In the genomic region with DNA sequence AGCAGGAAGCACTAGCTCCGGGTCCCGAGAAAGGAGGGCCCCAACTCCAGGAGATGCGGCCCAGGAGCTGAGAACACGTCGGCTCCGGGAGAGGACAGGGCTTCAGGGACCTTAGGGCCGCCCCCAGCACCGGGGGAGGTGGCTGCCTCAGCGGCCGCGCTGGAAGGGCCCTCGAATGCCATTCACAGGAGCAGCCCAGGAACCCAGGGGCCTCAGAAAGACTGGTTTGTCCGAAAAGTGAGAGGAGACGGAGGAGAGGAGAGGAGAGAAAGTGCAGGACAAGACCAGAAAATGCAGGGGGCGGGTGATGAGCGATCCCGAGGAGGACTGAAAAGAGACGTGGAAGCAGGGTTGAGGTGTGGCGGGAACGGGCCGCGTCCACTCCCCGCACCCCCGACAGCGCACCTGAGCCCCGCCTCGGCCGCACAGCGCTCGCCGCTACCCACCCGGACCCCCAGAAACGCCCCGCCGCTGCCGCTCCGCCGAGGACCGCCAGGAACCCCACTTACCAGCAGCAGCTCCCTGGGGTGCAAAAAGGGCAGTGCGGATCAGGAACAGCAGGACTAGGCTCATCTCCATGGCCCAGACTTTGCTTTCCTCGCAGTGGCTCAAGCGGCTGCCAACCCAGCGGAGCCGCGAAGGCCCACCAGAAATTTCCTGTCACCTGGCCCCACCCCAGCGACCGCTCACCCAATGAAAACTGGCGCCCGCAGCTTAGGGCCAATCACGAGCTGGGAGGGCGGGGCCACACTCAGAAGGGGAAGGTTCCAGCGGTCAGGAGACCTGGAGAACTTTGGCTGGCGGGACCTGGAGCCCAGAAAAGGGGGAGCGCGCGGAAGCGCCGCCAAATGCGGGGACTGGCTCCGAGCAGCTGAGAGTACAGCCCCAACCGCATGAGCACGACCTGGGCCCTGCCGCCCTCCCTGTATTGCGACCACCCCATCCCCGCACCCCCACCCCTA, we compare ENCODE assay signal across 8 cellular contexts. TPM values are rescaled to one million over a fixed set of nuclear protein-coding genes. Genes with fewer than 3 reads are reported as not detected.
A peak's percentile ranks its signal among the peaks of the same experiment; 100 is the strongest.
DNase-seq lines count a peak whose midpoint lies in the region; ATAC-seq and TF ChIP-seq lines count a peak whose summit lies in the region.

No MANE protein-coding gene starts in this region.

- H3K4me3 Mint-ChIP-seq in CD14-positive monocyte (peak overlapping the region; percentile 99 to 100), nephron progenitor cell (peak overlapping the region; percentile 87)
- H3K4me3 Mint-ChIP-seq in activated T-helper 2 cell treated with anti-CD3 and anti-CD28 coated beads, Interferon-gamma antibody, Interleukin-2, Interleukin-4, amounts not matched to agents 10 μg/mL and 5 μg/mL and 100 μg/mL, durations not matched to agents 14 hours and 24 hours and 36 hours (ENCODE audit: low read depth), result peak overlapping the region; percentile 100

- H3K4me3 ChIP-seq in PC-9, result peak overlapping the region; percentile 56
- peak overlapping the region; percentile 95 for H3K4me3 ChIP-seq in fibroblast of the aortic adventitia (ENCODE audit: low read depth, low read length)

- H3K9me3 Mint-ChIP-seq in CD14-positive monocyte (peaks cover 0 to 4% (median 0%) of the 10 kb centered on the region in 7 donors), nephron progenitor cell (no peaks in the 10 kb centered on the region)
- no peaks in the 10 kb centered on the region for H3K9me3 Mint-ChIP-seq in activated T-helper 2 cell treated with anti-CD3 and anti-CD28 coated beads, Interferon-gamma antibody, Interleukin-2, Interleukin-4, amounts not matched to agents 10 μg/mL and 5 μg/mL and 100 μg/mL, durations not matched to agents 14 hours and 24 hours and 36 hours

- peaks cover 0 to 21% of the 10 kb centered on the region in 2 donors for H3K36me3 Mint-ChIP-seq in CD14-positive monocyte
- H3K36me3 Mint-ChIP-seq in activated T-helper 2 cell treated with anti-CD3 and anti-CD28 coated beads, Interferon-gamma antibody, Interleukin-2, Interleukin-4, amounts not matched to agents 10 μg/mL and 5 μg/mL and 100 μg/mL, durations not matched to agents 14 hours and 24 hours and 36 hours (ENCODE audit: low read depth), result peaks cover 4% of the 10 kb centered on the region
- H3K36me3 Mint-ChIP-seq in nephron progenitor cell (ENCODE audit: low read depth), result no peaks in the 10 kb centered on the region

- intact Hi-C loops in CD14-positive monocyte (cut with micrococcal nuclease) (no loop called here), PC-9 (cut with micrococcal nuclease; ENCODE audit: unreplicated experiment) (no loop called here)
- intact Hi-C loops in activated T-helper 2 cell treated with anti-CD3 and anti-CD28 coated beads, Interferon-gamma antibody, Interleukin-2, Interleukin-4, amounts not matched to agents 10 μg/mL and 5 μg/mL and 100 μg/mL, durations not matched to agents 14 hours and 24 hours and 36 hours (cut with micrococcal nuclease), result no loop called here

- H3K9me2 ChIP-seq in PC-9 (ENCODE audit: insufficient read depth), result peaks cover 2% of the 10 kb centered on the region; the same call in 1 of the 2 replicates

- H3K27ac Mint-ChIP-seq in CD14-positive monocyte (peak overlapping the region; percentile 12 to 92 (median 75)), nephron progenitor cell (no peak overlapping the region)
- H3K27ac Mint-ChIP-seq in activated T-helper 2 cell treated with anti-CD3 and anti-CD28 coated beads, Interferon-gamma antibody, Interleukin-2, Interleukin-4, amounts not matched to agents 10 μg/mL and 5 μg/mL and 100 μg/mL, durations not matched to agents 14 hours and 24 hours and 36 hours, result peak overlapping the region; percentile 78

- H3K4me1 Mint-ChIP-seq in CD14-positive monocyte, result peaks cover 46% of the 10 kb centered on the region
- H3K4me1 Mint-ChIP-seq in activated T-helper 2 cell treated with anti-CD3 and anti-CD28 coated beads, Interferon-gamma antibody, Interleukin-2, Interleukin-4, amounts not matched to agents 10 μg/mL and 5 μg/mL and 100 μg/mL, durations not matched to agents 14 hours and 24 hours and 36 hours (ENCODE audit: low read depth), result peaks cover 40% of the 10 kb centered on the region
- H3K4me1 Mint-ChIP-seq in nephron progenitor cell, result peaks cover 39% of the 10 kb centered on the region

- no peaks in the 10 kb centered on the region for H3K79me2 ChIP-seq in PC-9 (ENCODE audit: low read depth)

- peak overlapping the region; percentile 80 for H3K4me2 ChIP-seq in PC-9

- H3K4me1 ChIP-seq in PC-9 (replicated peaks; ENCODE audit: insufficient read depth), result peaks cover 5% of the 10 kb centered on the region; the same call in 1 of the 2 replicates

- no peaks in the 10 kb centered on the region for H3K27me3 ChIP-seq in PC-9 (ENCODE audit: insufficient read depth, low read depth)

- H2AFZ ChIP-seq in PC-9, result peak overlapping the region; percentile 80

- TF ChIP-seq CTCF in CD14-positive monocyte (IDR thresholded peaks at IDR 0.05), result no peak
- TF ChIP-seq CTCF in PC-9 (conservative IDR thresholded peaks at IDR 0.05), result no peak
- no peak for TF ChIP-seq CTCF in fibroblast of the aortic adventitia (IDR thresholded peaks at IDR 0.05; ENCODE audit: insufficient read depth, low read length)
- no peak for TF ChIP-seq CTCF in nephron progenitor cell (IDR thresholded peaks at IDR 0.05)

- CTCF ChIA-PET in PC-9 (lab: Charles Lee), result interaction anchor here (1.0 to 2.0 kb wide), 4 partner anchors 11 to 99 kb away, joined by 3 to 8 read pairs (median 5); no protein-coding TSS in a partner anchor

- H4K20me1 ChIP-seq in PC-9 (ENCODE audit: insufficient read depth), result no peaks in the 10 kb centered on the region

- ATAC-seq in HG03457 (IDR thresholded peaks at IDR 0.05; ENCODE audit: unreplicated experiment), result peak; percentile 42
- peak; percentile 82 for ATAC-seq in stimulated activated naive CD8-positive, alpha-beta T cell treated with anti-CD3 and anti-CD28 coated beads, Interleukin-15, Interleukin-2, amounts not matched to agents 100 U/mL and 50 U/mL, for 24 hours

- H3K27me3 Mint-ChIP-seq in CD14-positive monocyte (ENCODE audit: low read depth in 3 of 3) (peaks cover 4 to 19% (median 13%) of the 10 kb centered on the region in 3 donors), nephron progenitor cell (ENCODE audit: low read depth, poor library complexity) (peaks cover 92% of the 10 kb centered on the region)
- H3K27me3 Mint-ChIP-seq in activated T-helper 2 cell treated with anti-CD3 and anti-CD28 coated beads, Interferon-gamma antibody, Interleukin-2, Interleukin-4, amounts not matched to agents 10 μg/mL and 5 μg/mL and 100 μg/mL, durations not matched to agents 14 hours and 24 hours and 36 hours (ENCODE audit: low read depth), result no peaks in the 10 kb centered on the region

- BruUV-seq in PC-9 (replicated peaks; lab: Mats Ljungman, UMichigan), result no TSS peak

- no peaks in the 10 kb centered on the region for H3F3A ChIP-seq in PC-9 (ENCODE audit: insufficient read depth, low read depth)

- peak; percentile 81 for DNase-seq in CD14-positive monocyte (ENCODE audit: low spot score)
- peak; percentile 83 for DNase-seq in GM19240 (ENCODE audit: insufficient read length, low spot score)
- peak; percentile 81 to 91 for DNase-seq in PC-9
- peak; percentile 78 for DNase-seq in activated T-helper 2 cell treated with anti-CD3 and anti-CD28 coated beads, Interferon-gamma antibody, Interleukin-2, Interleukin-4, amounts not matched to agents 10 μg/mL and 5 μg/mL and 100 μg/mL, durations not matched to agents 14 hours and 24 hours and 36 hours (ENCODE audit: low spot score)
- DNase-seq in fibroblast of the aortic adventitia (ENCODE audit: low read depth), result peak; percentile 83
- DNase-seq in nephron progenitor cell, result peak; percentile 92
- peak; percentile 88 for DNase-seq in stimulated activated naive CD8-positive, alpha-beta T cell treated with anti-CD3 and anti-CD28 coated beads, Interleukin-15, Interleukin-2, amounts not matched to agents 100 U/mL and 50 U/mL, for 24 hours

- no peaks in the 10 kb centered on the region for H3K9me3 ChIP-seq in PC-9 (ENCODE audit: insufficient read depth, low read depth)

- H3K36me3 ChIP-seq in PC-9 (ENCODE audit: low read depth), result no peaks in the 10 kb centered on the region

- no peak overlapping the region for H3K27ac ChIP-seq in PC-9

- POLR2A ChIA-PET in PC-9 (lab: Charles Lee; ENCODE audit: unreplicated experiment), result interaction anchor here (0.5 to 0.7 kb wide), 6 partner anchors 42 to 1941 kb away, joined by 3 to 6 read pairs (median 3); a partner anchor contains a TSS

RNA-seq across cellular contexts. Expression of a gene that starts 25.4 kb away (rescaled TPM):
- polyA plus RNA-seq in CD14-positive monocyte, result 100 to 1,000 TPM; 283 to 394 TPM
- total RNA-seq in PC-9 (2021), result 7.6 and 12.5 TPM in 2 replicates
- total RNA-seq in activated T-helper 2 cell treated with anti-CD3 and anti-CD28 coated beads, Interferon-gamma antibody, Interleukin-2, Interleukin-4, amounts not matched to agents 10 μg/mL and 5 μg/mL and 100 μg/mL, durations not matched to agents 14 hours and 24 hours and 36 hours, result 266 and 278 TPM in 2 replicates
- total RNA-seq in fibroblast of the aortic adventitia (ENCODE audit: low replicate concordance), result 1.1 and 2.9 TPM in 2 replicates

Comparison
In these comparisons a context has a peak if more than half of its experiments do, and no peak if none do; other contexts are left out.
1. RNA of a gene that starts 25.4 kb away (total RNA-seq): 266 to 278 TPM in activated T-helper 2 cell treated with anti-CD3 and anti-CD28 coated beads, Interferon-gamma antibody, Interleukin-2, Interleukin-4, amounts not matched to agents 10 μg/mL and 5 μg/mL and 100 μg/mL, durations not matched to agents 14 hours and 24 hours and 36 hours; 7.6 to 12.5 TPM in PC-9 and 1.1 to 2.9 TPM in fibroblast of the aortic adventitia; every median in the first group is over 10 times any median in the second.
2. Peak in every context shown above with its lines, with median percentiles within 50 percentile points of each other: DNase-seq and H3K4me3 Mint-ChIP-seq.